In genomic region chr10:71747808-71748523, GRCh38 we compare ENCODE assay signal across 8 cellular contexts. TPM values are rescaled to one million over a fixed set of nuclear protein-coding genes. Genes with fewer than 3 reads are reported as not detected.
DNase-seq lines count a peak whose midpoint lies in the region; ATAC-seq lines count a peak whose summit lies in the region.

No MANE protein-coding gene starts in this region.

- no peak overlapping the region for H2AFZ ChIP-seq in mesenchymal stem cell (ENCODE audit: low read depth, low read length)

- H3K4me1 Mint-ChIP-seq in activated naive CD8-positive, alpha-beta T cell treated with anti-CD3 and anti-CD28 coated beads for 36 hours: peaks cover 90% of the 10 kb centered on the region

- H3K23ac ChIP-seq in mesenchymal stem cell (ENCODE audit: low read length in 2 of 2): no peak overlapping the region

- H3K4me3 Mint-ChIP-seq in activated naive CD8-positive, alpha-beta T cell treated with anti-CD3 and anti-CD28 coated beads for 36 hours: peak overlapping the region; percentile 75

- H3K4me2 ChIP-seq in mesenchymal stem cell (ENCODE audit: low read length, poor library complexity, severe bottlenecking): no peak overlapping the region

- no peak overlapping the region for H2BK120ac ChIP-seq in mesenchymal stem cell (ENCODE audit: low read depth, low read length)

- peaks cover 36% of the 10 kb centered on the region for H3K36me3 Mint-ChIP-seq in activated naive CD8-positive, alpha-beta T cell treated with anti-CD3 and anti-CD28 coated beads for 36 hours

- ATAC-seq in Right ventricle myocardium inferior (peak; percentile 12), HG03159 (IDR thresholded peaks at IDR 0.05; ENCODE audit: unreplicated experiment) (no peak), HG03095 (IDR thresholded peaks at IDR 0.05; ENCODE audit: unreplicated experiment) (no peak)

- no peak overlapping the region for H3K4ac ChIP-seq in mesenchymal stem cell (ENCODE audit: low read depth in 1 of 2, low read length in 2 of 2)

- no peak overlapping the region for H3K9ac ChIP-seq in mesenchymal stem cell (ENCODE audit: low read length)

- H3K36me3 ChIP-seq in mesenchymal stem cell (ENCODE audit: control insufficient read depth in 1 of 2, insufficient read depth in 2 of 2, low read depth in 1 of 2, low read length in 2 of 2): peaks cover 0 to 22% of the 10 kb centered on the region in 2 experiments

- WGBS in mesenchymal stem cell: 72% methylated on average over 9 of the region's 10 CpGs

- no peak overlapping the region for H2BK12ac ChIP-seq in mesenchymal stem cell (ENCODE audit: low read length in 2 of 2)

- no peaks in the 10 kb centered on the region for H3K79me1 ChIP-seq in mesenchymal stem cell (replicated peaks; ENCODE audit: low read length, poor library complexity, severe bottlenecking)

- H3K18ac ChIP-seq in mesenchymal stem cell (ENCODE audit: low read depth in 1 of 2, low read length in 2 of 2): no peak overlapping the region

- H2BK5ac ChIP-seq in mesenchymal stem cell (ENCODE audit: low read depth, low read length, poor library complexity, severe bottlenecking): no peak overlapping the region

- no peaks in the 10 kb centered on the region for H3K9me3 Mint-ChIP-seq in activated naive CD8-positive, alpha-beta T cell treated with anti-CD3 and anti-CD28 coated beads for 36 hours

- peak overlapping the region; percentile 99 for H3K27ac Mint-ChIP-seq in activated naive CD8-positive, alpha-beta T cell treated with anti-CD3 and anti-CD28 coated beads for 36 hours

- H3K4me1 ChIP-seq in mesenchymal stem cell (ENCODE audit: control insufficient read depth, insufficient read depth, low read depth, low read length): no peaks in the 10 kb centered on the region

- H4K8ac ChIP-seq in mesenchymal stem cell (ENCODE audit: low read length): peak overlapping the region; percentile 36

- H3K4me3 ChIP-seq in mesenchymal stem cell (ENCODE audit: insufficient read depth in 1 of 2, low read depth in 1 of 2, low read length in 2 of 2): no peak overlapping the region

- H3K27me3 Mint-ChIP-seq in activated naive CD8-positive, alpha-beta T cell treated with anti-CD3 and anti-CD28 coated beads for 36 hours: no peaks in the 10 kb centered on the region

- H4K91ac ChIP-seq in mesenchymal stem cell (ENCODE audit: low read length): no peak overlapping the region

- DNase-seq in Right ventricle myocardium inferior (ENCODE audit: missing footprints) (peak; percentile 81), cardiac septum (ENCODE audit: low spot score) (no peak), mesenchymal stem cell (no peak), midbrain (lab: John Stamatoyannopoulos, UW) (no peak)
- DNase-seq in activated naive CD8-positive, alpha-beta T cell treated with anti-CD3 and anti-CD28 coated beads for 36 hours: no peak
- DNase-seq in NK-92 treated with Interleukin-12 subunit alpha and Interleukin-12 subunit beta, amount 100 ng/mL, for 24 hours (lab: John Stamatoyannopoulos, UW): no peak

- peak overlapping the region in 1 of 2 experiments; percentile 18 for H3K14ac ChIP-seq in mesenchymal stem cell (ENCODE audit: low read length in 2 of 2)

- H3K27me3 ChIP-seq in mesenchymal stem cell (ENCODE audit: control insufficient read depth in 1 of 2, insufficient read depth in 1 of 2, low read length in 2 of 2): peaks cover 0 to 41% of the 10 kb centered on the region in 2 experiments

- no peak overlapping the region for H3K27ac ChIP-seq in mesenchymal stem cell (ENCODE audit: low read length, poor library complexity, severe bottlenecking)

- intact Hi-C loops in Right ventricle myocardium inferior (cut with DNase I) (loop anchor here (2.0 kb wide), 1 partner anchor 19 kb away; no protein-coding TSS in a partner anchor), cardiac septum (cut with DNase I) (loop anchor here (2.0 kb wide), 2 partner anchors 17 to 25 kb away; partner anchors contain the start of gene VSIR)

- H2BK15ac ChIP-seq in mesenchymal stem cell (ENCODE audit: low read depth, poor library complexity, severe bottlenecking): no peak overlapping the region

- H3K9me3 ChIP-seq in mesenchymal stem cell (ENCODE audit: control insufficient read depth, low read length): no peaks in the 10 kb centered on the region

- no peak overlapping the region for H2AK5ac ChIP-seq in mesenchymal stem cell (ENCODE audit: low read length, severe bottlenecking)

RNA-seq across cellular contexts. Expression of gene VSIR, which starts 25.4 kb away (rescaled TPM):
- 140 TPM for total RNA-seq in Right ventricle myocardium inferior
- total RNA-seq in cardiac septum: 63.0 TPM
- 10 to 100 TPM; 41.4 to 47.3 TPM for total RNA-seq in activated naive CD8-positive, alpha-beta T cell treated with anti-CD3 and anti-CD28 coated beads for 36 hours
- 3.3 TPM for polyA plus RNA-seq in mesenchymal stem cell (2013, experiment 1 of 2)
- 3.8 TPM for polyA plus RNA-seq in mesenchymal stem cell (2013, experiment 2 of 2)

RNA-seq across cellular contexts. Expression of gene C10orf105, which starts 28.4 kb away (rescaled TPM):
- 0.05 TPM for total RNA-seq in Right ventricle myocardium inferior
- total RNA-seq in cardiac septum: not detected
- under 1 TPM; 0.24 to 0.41 TPM for total RNA-seq in activated naive CD8-positive, alpha-beta T cell treated with anti-CD3 and anti-CD28 coated beads for 36 hours
- polyA plus RNA-seq in mesenchymal stem cell (2013, experiment 1 of 2): not detected
- polyA plus RNA-seq in mesenchymal stem cell (2013, experiment 2 of 2): not detected
